Comparison of ENCODE assay signal across 8 cellular contexts in the genomic region with DNA sequence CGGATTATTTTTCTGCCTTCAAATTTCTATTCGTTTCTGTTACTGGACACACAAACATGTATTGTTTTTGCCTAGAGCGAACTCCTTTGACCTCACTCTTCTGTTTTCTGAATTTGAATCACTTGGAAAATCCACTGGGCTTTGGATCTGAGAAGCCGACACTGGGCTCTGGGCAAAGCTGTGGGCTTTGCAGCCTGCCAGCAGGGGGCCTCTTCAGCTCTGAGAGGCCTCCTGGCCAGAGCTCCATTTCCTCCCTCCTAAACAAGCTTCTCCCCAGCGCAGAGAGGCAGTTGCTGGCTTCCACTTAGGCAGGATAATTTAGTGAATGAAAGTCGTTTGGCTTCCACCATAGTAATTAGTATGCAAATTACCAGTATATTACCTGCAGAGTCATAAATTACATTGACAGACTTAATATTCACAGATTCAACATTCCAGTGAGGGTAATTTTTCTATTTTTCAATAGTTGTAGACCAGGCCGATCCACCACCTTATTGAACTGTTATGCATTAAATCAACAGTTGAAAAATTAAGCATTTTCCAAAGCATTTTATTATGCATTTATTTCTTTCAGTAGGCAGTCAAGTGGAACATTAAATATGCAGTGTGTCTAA.
A peak's percentile ranks its signal among the peaks of the same experiment; 100 is the strongest.
DNase-seq lines count a peak whose midpoint lies in the region; ATAC-seq and TF ChIP-seq lines count a peak whose summit lies in the region.

No MANE protein-coding gene starts in this region.

- H3K9me3 ChIP-seq in MG63 = no peaks in the 10 kb centered on the region

- peak; percentile 58 for ATAC-seq in GM19351 (IDR thresholded peaks at IDR 0.05; ENCODE audit: unreplicated experiment)
- ATAC-seq in activated naive CD4-positive, alpha-beta T cell treated with anti-CD3 and anti-CD28 coated beads, Interleukin-2, amount 50 U/mL, for 72 hours = peak; percentile 72 to 74
- ATAC-seq in Right ventricle myocardium inferior = peak; percentile 96
- no peak for ATAC-seq in GM21619 (IDR thresholded peaks at IDR 0.05; ENCODE audit: unreplicated experiment)

- TF ChIP-seq CTCF in AG10803 (conservative IDR thresholded peaks at IDR 0.05; ENCODE audit: low read length) = peak; percentile 98

- H3K9me3 Mint-ChIP-seq in activated naive CD4-positive, alpha-beta T cell treated with anti-CD3 and anti-CD28 coated beads, Interleukin-2, amount 50 U/mL, for 72 hours = no peaks in the 10 kb centered on the region

- H3K27ac Mint-ChIP-seq in activated naive CD4-positive, alpha-beta T cell treated with anti-CD3 and anti-CD28 coated beads, Interleukin-2, amount 50 U/mL, for 72 hours = no peak overlapping the region

- H3K4me3 ChIP-seq in AG10803 (ENCODE audit: low read length) (no peak overlapping the region), MG63 (no peak overlapping the region)

- H3K36me3 ChIP-seq in MG63 = no peaks in the 10 kb centered on the region

- no peaks in the 10 kb centered on the region for H3K36me3 Mint-ChIP-seq in activated naive CD4-positive, alpha-beta T cell treated with anti-CD3 and anti-CD28 coated beads, Interleukin-2, amount 50 U/mL, for 72 hours

- peak; percentile 78 for DNase-seq in AG10803 (ENCODE audit: low read depth)
- DNase-seq in MG63 = peak; percentile 71
- peak; percentile 64 for DNase-seq in RPMI8226
- peak in 1 of 2 donors; percentile 48 for DNase-seq in activated naive CD4-positive, alpha-beta T cell treated with anti-CD3 and anti-CD28 coated beads, Interleukin-2, amount 50 U/mL, for 72 hours (ENCODE audit: low spot score in 2 of 2)
- DNase-seq in Right ventricle myocardium inferior (ENCODE audit: missing footprints) = peak; percentile 81
- DNase-seq in pons (ENCODE audit: low spot score) = peak; percentile 96

- intact Hi-C loops in Right ventricle myocardium inferior (cut with DNase I) = loop anchor here (5.0 kb wide), 1 partner anchor 206 kb away; the partner anchor contains the start of gene TNPO1

- H3K27me3 ChIP-seq in MG63 = no peaks in the 10 kb centered on the region
